In genomic region chr6:89637960-89638319, GRCh38 we compare ENCODE assay signal across 8 cellular contexts. TPM values are rescaled to one million over a fixed set of nuclear protein-coding genes. Genes with fewer than 3 reads are reported as not detected.
DNase-seq lines count a peak whose midpoint lies in the region; ATAC-seq, FAIRE-seq and TF ChIP-seq lines count a peak whose summit lies in the region.

No MANE protein-coding gene starts in this region.

- H3K18ac ChIP-seq in IMR-90 (ENCODE audit: low read depth, low read length), result 0 out of 2 replicates have a peak overlapping the region, but pooled peaks have one; percentile 5

- H4K5ac ChIP-seq in IMR-90 (ENCODE audit: low read depth, low read length), result peak overlapping the region; percentile 22

- peak overlapping the region; percentile 85 for H3K9ac ChIP-seq in IMR-90 (ENCODE audit: low read depth, low read length)

- H3K9me3 Mint-ChIP-seq in natural killer cell treated with Interleukin-12 subunit alpha and Interleukin-12 subunit beta and Interleukin-15 and Interleukin-18, amount 100 ng/mL, for 72 hours, result no peaks in the 10 kb centered on the region

- H3K9me3 ChIP-seq in IMR-90 (ENCODE audit: control insufficient read depth, insufficient read depth, low read length), result no peaks in the 10 kb centered on the region

- peak; percentile 3 for ATAC-seq in GM18907 (IDR thresholded peaks at IDR 0.05; ENCODE audit: unreplicated experiment)
- peak; percentile 1; the same call in 1 of the 2 replicates for ATAC-seq in IMR-90 (ENCODE audit: low read depth)
- no peak for ATAC-seq in natural killer cell treated with Interleukin-12 subunit alpha and Interleukin-12 subunit beta and Interleukin-15 and Interleukin-18, amount 100 ng/mL, for 72 hours

- H3K4me2 ChIP-seq in IMR-90 (ENCODE audit: low read depth, low read length), result peak overlapping the region; percentile 77

- TF ChIP-seq CTCF in IMR-90 (conservative IDR thresholded peaks at IDR 0.05; ENCODE audit: low read depth, low read length) (no peak), GM20000 (IDR thresholded peaks at IDR 0.05; ENCODE audit: extremely low read depth, missing control alignments) (no peak)

- no peaks in the 10 kb centered on the region for H3K9me1 ChIP-seq in IMR-90 (ENCODE audit: insufficient read depth, low read length)

- peak overlapping the region; percentile 61 for H3K4ac ChIP-seq in IMR-90 (ENCODE audit: low read depth, low read length)

- H3K27ac Mint-ChIP-seq in natural killer cell treated with Interleukin-12 subunit alpha and Interleukin-12 subunit beta and Interleukin-15 and Interleukin-18, amount 100 ng/mL, for 72 hours, result peak overlapping the region; percentile 93 to 98

- TF ChIP-seq POLR2A in IMR-90 (IDR thresholded peaks at IDR 0.05; ENCODE audit: low read depth, low read length), result no peak

- H4K8ac ChIP-seq in IMR-90 (ENCODE audit: low read depth in 2 of 2, low read length in 2 of 2), result peak overlapping the region; percentile 57 to 99

- H4K20me1 ChIP-seq in IMR-90 (ENCODE audit: insufficient read depth, low read length), result no peaks in the 10 kb centered on the region

- no peaks in the 10 kb centered on the region; the same call in 1 of the 2 replicates for H3K4me1 ChIP-seq in IMR-90 (ENCODE audit: control insufficient read depth, insufficient read depth, low read length)

- peaks cover 8% of the 10 kb centered on the region for H3K36me3 Mint-ChIP-seq in natural killer cell treated with Interleukin-12 subunit alpha and Interleukin-12 subunit beta and Interleukin-15 and Interleukin-18, amount 100 ng/mL, for 72 hours

- H3K27ac ChIP-seq in IMR-90 (ENCODE audit: insufficient read depth, low read length), result peak overlapping the region; percentile 89
- peak overlapping the region; percentile 92 for H3K27ac ChIP-seq in cingulate gyrus (ENCODE audit: low read depth, low read length)

- H2AK9ac ChIP-seq in IMR-90 (replicated peaks; ENCODE audit: low read depth, low read length, poor library complexity), result peak overlapping the region; percentile 33

- intact Hi-C loops in IMR-90 (cut with micrococcal nuclease), result no loop called here

- peak overlapping the region; percentile 83 for H3K4me3 Mint-ChIP-seq in natural killer cell treated with Interleukin-12 subunit alpha and Interleukin-12 subunit beta and Interleukin-15 and Interleukin-18, amount 100 ng/mL, for 72 hours

- peak overlapping the region; percentile 33; the same call in 1 of the 2 replicates for H2AK5ac ChIP-seq in IMR-90 (ENCODE audit: low read depth, low read length)

- H3K27me3 Mint-ChIP-seq in natural killer cell treated with Interleukin-12 subunit alpha and Interleukin-12 subunit beta and Interleukin-15 and Interleukin-18, amount 100 ng/mL, for 72 hours, result no peaks in the 10 kb centered on the region

- CTCF ChIA-PET in IMR-90 (lab: Yijun Ruan, JAX), result interaction anchor here (1.1 kb wide), 1 partner anchor 10 kb away, joined by 4 read pairs; no protein-coding TSS in a partner anchor

- peak overlapping the region; percentile 31 for H2BK5ac ChIP-seq in IMR-90 (ENCODE audit: low read depth, low read length, poor library complexity, severe bottlenecking)

- no TSS peak for BruUV-seq in IMR-90 (replicated peaks; lab: Mats Ljungman, UMichigan)

- peak overlapping the region; percentile 69 for H3K14ac ChIP-seq in IMR-90 (replicated peaks; ENCODE audit: low read depth, low read length)

- dilution Hi-C loops in IMR-90 (cut with HindIII; ENCODE audit: low sequenced_read_pairs, unreplicated experiment), result no loop called here

- peak overlapping the region; percentile 79 for H3K4me3 ChIP-seq in IMR-90 (ENCODE audit: insufficient read depth, low read depth, low read length)

- no peaks in the 10 kb centered on the region for H3K27me3 ChIP-seq in IMR-90 (ENCODE audit: control insufficient read depth, insufficient read depth, low read length)

- WGBS in IMR-90 (ENCODE audit: extremely low coverage in 2 of 2, insufficient read length in 1 of 2), 2 experiments, result 33% methylated on average over 3 of the region's 7 CpGs; no CpG with 5 or more reads in 1 of the 2 experiments

- peak overlapping the region; percentile 65 for H3K23ac ChIP-seq in IMR-90 (ENCODE audit: low read depth, low read length)

- H3K4me1 Mint-ChIP-seq in natural killer cell treated with Interleukin-12 subunit alpha and Interleukin-12 subunit beta and Interleukin-15 and Interleukin-18, amount 100 ng/mL, for 72 hours (ENCODE audit: low read depth in 2 of 2), result peaks cover 12 to 21% of the 10 kb centered on the region in 2 donors

- H3K56ac ChIP-seq in IMR-90 (ENCODE audit: extremely low read depth, insufficient read depth, low read length), result peak overlapping the region; percentile 77

- TF ChIP-seq RAD21 in IMR-90 (IDR thresholded peaks at IDR 0.05; ENCODE audit: low read length), result no peak

- no peak overlapping the region for H2BK15ac ChIP-seq in IMR-90 (ENCODE audit: low read depth, low read length)

- H2BK20ac ChIP-seq in IMR-90 (ENCODE audit: low read depth, low read length), result no peak overlapping the region

- no peak overlapping the region for H2BK120ac ChIP-seq in IMR-90 (ENCODE audit: low read depth, low read length)

- H4K91ac ChIP-seq in IMR-90 (ENCODE audit: insufficient read depth, low read depth, low read length), result peak overlapping the region; percentile 43

- FAIRE-seq in RCC 7860 (lab: Jason Lieb, UNC), result no peak

- POLR2A ChIA-PET in IMR-90 (lab: Charles Lee; ENCODE audit: unreplicated experiment), result no interaction called here

- H3K79me1 ChIP-seq in IMR-90 (ENCODE audit: low read depth in 1 of 2, low read length in 2 of 2), result peaks cover 10 to 13% of the 10 kb centered on the region in 2 experiments; a peak in 3 of 4 replicates

- DNase-seq in IMR-90 (no peak), KG1 (lab: John Stamatoyannopoulos, UW) (no peak), RCC 7860 (ENCODE audit: low spot score) (no peak), GM20000 (ENCODE audit: low spot score) (no peak)
- no peak for DNase-seq in natural killer cell treated with Interleukin-12 subunit alpha and Interleukin-12 subunit beta and Interleukin-15 and Interleukin-18, amount 100 ng/mL, for 72 hours (ENCODE audit: low spot score)
- DNase-seq in activated CD4-positive, alpha-beta T cell treated with anti-CD3 and anti-CD28 coated beads for 1 hour, result no peak

- in situ Hi-C loops in IMR-90 (cut with MboI; ENCODE audit: low sequenced_read_pairs), result no loop called here

- no peaks in the 10 kb centered on the region for H3K36me3 ChIP-seq in IMR-90 (ENCODE audit: control insufficient read depth, insufficient read depth, low read length)

- peak overlapping the region; percentile 99 for H2AFZ ChIP-seq in IMR-90 (replicated peaks; ENCODE audit: low read length, poor library complexity)

TF ChIP-seq in IMR-90, 13 proteins besides CTCF, POLR2A, EP300 and RAD21:
- TF ChIP-seq NFE2L2 (IDR thresholded peaks at IDR 0.05; ENCODE audit: low read depth, low read length), result no peak
- no peak for TF ChIP-seq MXI1 (IDR thresholded peaks at IDR 0.05; ENCODE audit: borderline replicate concordance, low read depth, low read length)
- no peak for TF ChIP-seq CEBPB (IDR thresholded peaks at IDR 0.05; ENCODE audit: low read depth, low read length)
TF ChIP-seq in IMR-90: peak in this region for 0.

RNA-seq across cellular contexts. Expression of gene LYRM2, which starts 0.6 kb away (rescaled TPM):
- total RNA-seq in IMR-90 (2012; rRNA removed), result 22.8 and 24.0 TPM in 2 replicates
- polyA plus RNA-seq in IMR-90 (2012; rRNA removed), result 14.0 and 14.8 TPM in 2 replicates
- polyA plus RNA-seq in IMR-90 (2012; cell fraction: cytosol; rRNA removed), result 1.7 and 2.3 TPM in 2 replicates
- polyA plus RNA-seq in IMR-90 (2012; cell fraction: nucleus; rRNA removed; ENCODE audit: low replicate concordance), result 0.40 and 3.2 TPM in 2 replicates
- total RNA-seq in natural killer cell treated with Interleukin-12 subunit alpha and Interleukin-12 subunit beta and Interleukin-15 and Interleukin-18, amount 100 ng/mL, for 72 hours, result 10 to 100 TPM; 25.4 to 29.5 TPM

Comparison
In these comparisons a context has a peak if more than half of its experiments do, and no peak if none do; other contexts are left out.
1. ATAC-seq: peak in GM18907 (single experiment) and IMR-90 (single experiment); none in natural killer cell treated with Interleukin-12 subunit alpha and Interleukin-12 subunit beta and Interleukin-15 and Interleukin-18, amount 100 ng/mL, for 72 hours (0 of 2).